ENCODE assay signal across 8 cellular contexts in genomic region chr1:159011026-159011425, GRCh38. TPM values are rescaled to one million over a fixed set of nuclear protein-coding genes. Genes with fewer than 3 reads are reported as not detected.
DNase-seq lines count a peak whose midpoint lies in the region; ATAC-seq, FAIRE-seq and TF ChIP-seq lines count a peak whose summit lies in the region.
"Not testable (repeated sequence)": the region's sequence is repeated elsewhere in the genome, so short reads cannot be mapped to it uniquely, and the experiment has no call there.

No MANE protein-coding gene starts in this region.

- not testable (repeated sequence) for H3K27me3 ChIP-seq in CD8-positive, alpha-beta T cell (ENCODE audit: insufficient read depth, low read length); MM.1S (replicated peaks; ENCODE audit: insufficient read depth, low read length); astrocyte (ENCODE audit: insufficient read depth, low read length); esophagus squamous epithelium; lung (ENCODE audit: control insufficient read depth, insufficient read depth); tibial artery

- not testable (repeated sequence) for FAIRE-seq in astrocyte (lab: Jason Lieb, UNC)

- H3K79me2 ChIP-seq in MM.1S (ENCODE audit: low read length) (peaks cover 55% of the 10 kb centered on the region), astrocyte (ENCODE audit: insufficient read depth, low read length) (peaks cover 45% of the 10 kb centered on the region)

- H3K36me3 ChIP-seq in CD8-positive, alpha-beta T cell (ENCODE audit: insufficient read depth, low read length); astrocyte (ENCODE audit: insufficient read depth, low read length); lung (ENCODE audit: control insufficient read depth in 2 of 2, insufficient read depth in 2 of 2, low read length in 2 of 2); tibial artery: not testable (repeated sequence)
- H3K36me3 ChIP-seq in MM.1S (replicated peaks; ENCODE audit: insufficient read depth, low read length) (peaks cover 17% of the 10 kb centered on the region), esophagus squamous epithelium (peaks cover 0 to 12% (median 3%) of the 10 kb centered on the region in 3 donors)

- H3K27ac ChIP-seq in CD8-positive, alpha-beta T cell (ENCODE audit: low read depth, low read length), result peak overlapping the region; percentile 56
- H3K27ac ChIP-seq in MM.1S (ENCODE audit: low read length) (peak overlapping the region; percentile 76; the same call in 1 of the 2 replicates), astrocyte (ENCODE audit: low read depth, low read length) (peak overlapping the region; percentile 91), esophagus squamous epithelium (peak overlapping the region; percentile 81 to 90 (median 90)), lung (ENCODE audit: low read depth in 1 of 2, low read length in 1 of 2) (peak overlapping the region; percentile 54 to 84), tibial artery (peak overlapping the region; percentile 69 to 73)

- H3K4me3 Mint-ChIP-seq in CD8-positive, alpha-beta T cell, result peak overlapping the region; percentile 90
- H3K4me3 Mint-ChIP-seq in astrocyte (ENCODE audit: unreplicated experiment), result peak overlapping the region; percentile 94

- ATAC-seq in CD8-positive, alpha-beta T cell; lung (ENCODE audit: insufficient read depth, low FRiP score): not testable (repeated sequence)
- peak; percentile 9 for ATAC-seq in sciatic nerve

- H3K36me3 Mint-ChIP-seq in CD8-positive, alpha-beta T cell, result peaks cover 39% of the 10 kb centered on the region
- peaks cover 17% of the 10 kb centered on the region for H3K36me3 Mint-ChIP-seq in astrocyte (ENCODE audit: low read depth, unreplicated experiment)

- peak overlapping the region; percentile 57; the same call in 1 of the 2 replicates for H3K4me2 ChIP-seq in MM.1S (ENCODE audit: low read depth, low read length)
- H3K4me2 ChIP-seq in astrocyte (ENCODE audit: low read length), result peak overlapping the region; percentile 85

- intact Hi-C loops in CD8-positive, alpha-beta T cell (cut with DNase I, micrococcal nuclease), result loop anchor here in 1 of 2 experiments (10.0 kb wide), 1 partner anchor 1876 kb away; the partner anchor contains the start of gene ETV3
- intact Hi-C loops in esophagus squamous epithelium (cut with DNase I); sciatic nerve (cut with DNase I); tibial artery (cut with DNase I; ENCODE audit: low total_unique reads): not testable (repeated sequence)

- H3F3A ChIP-seq in MM.1S (ENCODE audit: insufficient read depth, low read length), result peaks cover 48% of the 10 kb centered on the region

- not testable (repeated sequence) for TF ChIP-seq CTCF in CD8-positive, alpha-beta T cell (IDR thresholded peaks at IDR 0.05); MM.1S (IDR thresholded peaks at IDR 0.05; ENCODE audit: low read length); astrocyte (IDR thresholded peaks at IDR 0.05; ENCODE audit: insufficient read depth, low read depth, low read length); esophagus squamous epithelium (IDR thresholded peaks at IDR 0.05); lung (IDR thresholded peaks at IDR 0.05; ENCODE audit: control extremely low read depth, extremely low read depth); tibial artery (IDR thresholded peaks at IDR 0.05)

- H3K9me3 ChIP-seq in CD8-positive, alpha-beta T cell (ENCODE audit: low read length); MM.1S (replicated peaks; ENCODE audit: insufficient read depth, low read length); astrocyte (ENCODE audit: insufficient read depth, low read depth, low read length); esophagus squamous epithelium; lung (ENCODE audit: control insufficient read depth in 2 of 2, insufficient read depth in 1 of 2, low read length in 1 of 2); tibial artery: not testable (repeated sequence)

- not testable (repeated sequence) for H4K20me1 ChIP-seq in MM.1S (ENCODE audit: insufficient read depth, low read length); astrocyte (ENCODE audit: insufficient read depth, low read length)

- peaks cover 67% of the 10 kb centered on the region for H3K4me1 Mint-ChIP-seq in CD8-positive, alpha-beta T cell (ENCODE audit: low read depth)
- peaks cover 26% of the 10 kb centered on the region for H3K4me1 Mint-ChIP-seq in astrocyte (ENCODE audit: low read depth, unreplicated experiment)

- H3K27ac Mint-ChIP-seq in CD8-positive, alpha-beta T cell, result peak overlapping the region; percentile 93
- peak overlapping the region; percentile 13 for H3K27ac Mint-ChIP-seq in astrocyte (ENCODE audit: unreplicated experiment)

- DNase-seq in CD8-positive, alpha-beta T cell; MM.1S; astrocyte (ENCODE audit: low read depth); esophagus squamous epithelium (lab: John Stamatoyannopoulos, UW); lung (ENCODE audit: low spot score); sciatic nerve (ENCODE audit: low spot score); tibial artery: not testable (repeated sequence)
- peak; percentile 30 to 44 for DNase-seq in activated CD4-positive, alpha-beta T cell treated with anti-CD3 and anti-CD28 coated beads, Interleukin-2, amount 50 U/mL, for 48 hours

- H3K4me1 ChIP-seq in CD8-positive, alpha-beta T cell (ENCODE audit: insufficient read depth, low read length), result peaks cover 46% of the 10 kb centered on the region
- H3K4me1 ChIP-seq in MM.1S (ENCODE audit: low read length) (peaks cover 40% of the 10 kb centered on the region), astrocyte (ENCODE audit: insufficient read depth, low read length) (peaks cover 22% of the 10 kb centered on the region), esophagus squamous epithelium (peaks cover 24 to 59% (median 31%) of the 10 kb centered on the region in 3 donors), lung (ENCODE audit: control insufficient read depth in 2 of 2, insufficient read depth in 2 of 2, low read length in 2 of 2) (peaks cover 3 to 22% of the 10 kb centered on the region in 2 donors), tibial artery (peaks cover 0 to 43% (median 9%) of the 10 kb centered on the region in 4 donors)

- CTCF ChIA-PET in CD8-positive, alpha-beta T cell (lab: Charles Lee), result not testable (repeated sequence)

- POLR2A ChIA-PET in CD8-positive, alpha-beta T cell (lab: Charles Lee), result interaction anchor here (1.7 kb wide), 1 partner anchor 10 kb away, joined by 3 read pairs; no protein-coding TSS in a partner anchor

- not testable (repeated sequence) for H3K9me2 ChIP-seq in MM.1S (replicated peaks; ENCODE audit: insufficient read depth, low read length)

- TF ChIP-seq POLR2A in esophagus squamous epithelium (IDR thresholded peaks at IDR 0.05), result not testable (repeated sequence)

- H2AFZ ChIP-seq in MM.1S (ENCODE audit: low read length); astrocyte (ENCODE audit: low read depth, low read length): not testable (repeated sequence)

- peak overlapping the region; percentile 74 for H3K9ac ChIP-seq in MM.1S (ENCODE audit: low read length)
- H3K9ac ChIP-seq in astrocyte (ENCODE audit: low read length), result peak overlapping the region; percentile 91

- WGBS in esophagus squamous epithelium, 2 donors, result 2 to 5% methylated on average over 7 to 8 of the region's 8 CpGs
- 11 to 19% methylated on average over 8 of the region's 8 CpGs for WGBS in lung, 2 donors

- not testable (repeated sequence) for H3K9me3 Mint-ChIP-seq in CD8-positive, alpha-beta T cell; astrocyte (ENCODE audit: unreplicated experiment)

- peak overlapping the region; percentile 63 for H3K4me3 ChIP-seq in CD8-positive, alpha-beta T cell (ENCODE audit: low read depth, low read length)
- H3K4me3 ChIP-seq in MM.1S (ENCODE audit: low read length) (peak overlapping the region; percentile 74), astrocyte (ENCODE audit: insufficient read depth, low read depth, low read length) (peak overlapping the region; percentile 79), esophagus squamous epithelium (peak overlapping the region; percentile 40 to 79 (median 56)), lung (peak overlapping the region; percentile 62), tibial artery (peak overlapping the region; percentile 54 to 55)

- H3K27me3 Mint-ChIP-seq in CD8-positive, alpha-beta T cell (ENCODE audit: low read depth); astrocyte (ENCODE audit: low read depth, unreplicated experiment): not testable (repeated sequence)

RNA-seq across cellular contexts. Expression of gene IFI16, which starts 1.3 kb away (rescaled TPM):
- total RNA-seq in CD8-positive, alpha-beta T cell, result 10 to 100 TPM; 26.1 to 32.1 TPM
- total RNA-seq in astrocyte (109 and 125 TPM in 2 replicates), esophagus squamous epithelium (100 to 1,000 TPM in 2 of 4 donors, 10 to 100 TPM in 2; 46.1 to 154 (median 96.9) TPM), lung (10 to 100 TPM; 60.7 to 86.3 TPM), sciatic nerve (160 TPM)
- 100 to 1,000 TPM in 1 of 2 donors, 10 to 100 TPM in 1; 76.4 to 124 TPM for polyA plus RNA-seq in lung
